In genomic region chr2:149360106-149360505, GRCh38 we compare ENCODE assay signal across 24 cellular contexts. TPM values are rescaled to one million over a fixed set of nuclear protein-coding genes. Genes with fewer than 3 reads are reported as not detected.
DNase-seq lines count a peak whose midpoint lies in the region; TF ChIP-seq lines count a peak whose summit lies in the region.
"Had no signal": no experiment of that assay in that cellular context is flagged by ENCODE, and none has a peak within 500 bp of the region (broad histone marks: within the 10 kb centered on the region; RNA-seq: fewer than 3 reads in every experiment).

No MANE protein-coding gene starts in this region.

- no peak for DNase-seq in GM23248
- peak; percentile 19 for DNase-seq in RPMI7951 (ENCODE audit: low read depth)
- DNase-seq in epithelial cell of esophagus (ENCODE audit: low read depth): peak; percentile 32
- DNase-seq in retinal pigment epithelial cell (ENCODE audit: low read depth): peak; percentile 56
- DNase-seq in activated CD4-positive, alpha-beta T cell treated with anti-CD3 and anti-CD28 coated beads, Interleukin-2, amount 50 U/mL, for 1 hour: no peak
- no peak for DNase-seq in activated naive CD4-positive, alpha-beta T cell treated with anti-CD3 and anti-CD28 coated beads for 36 hours
- DNase-seq in left ventricle myocardium inferior: no peak
- DNase-seq: activated CD4-positive, alpha-beta T cell treated with anti-CD3 and anti-CD28 coated beads, Interleukin-2, amount 10 ng/mL, durations not matched to agents 7 days and 5 days; activated CD8-positive, alpha-beta memory T cell treated with anti-CD3 and anti-CD28 coated beads, Interleukin-2, amount 50 U/mL, for 48 hours; CD4-positive, CD25-positive, alpha-beta regulatory T cell; foreskin melanocyte; NCI-H1436 treated with DMSO at 0.1 percent for 48 hours; NCI-H510A treated with DMSO at 0.1 percent for 48 hours; psoas muscle; SJCRH30; stimulated activated CD4-positive, alpha-beta T cell treated with anti-CD3 and anti-CD28 coated beads, Interleukin-2, amount 100 ng/mL, for 48 hours; stimulated activated naive B cell treated with anti-CD40 and anti-IgM and Interleukin-4, amounts not matched to agents 10 μg/mL and 1 μg/mL and 100 μg/mL, for 72 hours had no signal

- no peak overlapping the region for H3K9ac ChIP-seq in GM23248

- H3K4me2 ChIP-seq in GM23248 (ENCODE audit: unreplicated experiment): no peak overlapping the region

- no peaks in the 10 kb centered on the region; the same call in 1 of the 2 replicates for H3K4me1 ChIP-seq in GM23248 (ENCODE audit: insufficient read depth)
- no peaks in the 10 kb centered on the region for H3K4me1 ChIP-seq in left ventricle myocardium inferior
- H3K4me1 ChIP-seq: breast epithelium, psoas muscle, SJCRH30 had no signal

- TF ChIP-seq CTCF in epithelial cell of esophagus (IDR thresholded peaks at IDR 0.05; ENCODE audit: insufficient read depth, low read depth, low read length, missing control alignments) (no peak), retinal pigment epithelial cell (conservative IDR thresholded peaks at IDR 0.05; ENCODE audit: low read depth, low read length) (no peak), left ventricle myocardium inferior (IDR thresholded peaks at IDR 0.05; ENCODE audit: borderline replicate concordance) (no peak)

- no peaks in the 10 kb centered on the region for H3K27me3 ChIP-seq in GM23248 (replicated peaks; ENCODE audit: insufficient read depth)
- H3K27me3 ChIP-seq in left ventricle myocardium inferior (ENCODE audit: low read depth): no peaks in the 10 kb centered on the region
- H3K27me3 ChIP-seq: breast epithelium, neutrophil, SJCRH30 had no signal

- no peaks in the 10 kb centered on the region for H3K79me2 ChIP-seq in GM23248 (ENCODE audit: insufficient read depth)

- no peaks in the 10 kb centered on the region for H3K36me3 Mint-ChIP-seq in activated naive CD4-positive, alpha-beta T cell treated with anti-CD3 and anti-CD28 coated beads for 36 hours (ENCODE audit: low read depth)
- H3K36me3 Mint-ChIP-seq: CD4-positive, CD25-positive, alpha-beta regulatory T cell; stimulated activated naive B cell treated with anti-CD40 and anti-IgM and Interleukin-4, amounts not matched to agents 10 μg/mL and 1 μg/mL and 100 μg/mL, for 72 hours had no signal

- H3K9me3 ChIP-seq in GM23248 (ENCODE audit: low read depth) (no peaks in the 10 kb centered on the region), left ventricle myocardium inferior (replicated peaks) (no peaks in the 10 kb centered on the region)
- H3K9me3 ChIP-seq: breast epithelium, neutrophil, psoas muscle, SJCRH30 had no signal

- H3K36me3 ChIP-seq in GM23248 (ENCODE audit: low read depth) (no peaks in the 10 kb centered on the region), left ventricle myocardium inferior (no peaks in the 10 kb centered on the region)
- H3K36me3 ChIP-seq: breast epithelium, neutrophil, SJCRH30 had no signal

- in situ Hi-C loops in GM23248 (cut with MboI): no loop called here

- H3K4me3 ChIP-seq in GM23248 (no peak overlapping the region), epithelial cell of esophagus (ENCODE audit: low read length) (no peak overlapping the region), retinal pigment epithelial cell (ENCODE audit: low read length) (no peak overlapping the region), left ventricle myocardium inferior (no peak overlapping the region)
- H3K4me3 ChIP-seq: breast epithelium, coronary artery, psoas muscle, SJCRH30 had no signal

- H3K4me3 Mint-ChIP-seq in activated naive CD4-positive, alpha-beta T cell treated with anti-CD3 and anti-CD28 coated beads for 36 hours: no peak overlapping the region
- H3K4me3 Mint-ChIP-seq: activated CD4-positive, alpha-beta T cell treated with anti-CD3 and anti-CD28 coated beads, Interleukin-2, amount 10 ng/mL, durations not matched to agents 7 days and 5 days; CD4-positive, CD25-positive, alpha-beta regulatory T cell; stimulated activated naive B cell treated with anti-CD40 and anti-IgM and Interleukin-4, amounts not matched to agents 10 μg/mL and 1 μg/mL and 100 μg/mL, for 72 hours; T-helper 1 cell treated with Interleukin-12 subunit alpha and Interleukin-12 subunit beta and Interleukin-4 antibody, amounts not matched to agents 30 μg/mL and 1 μg/mL, for 36 hours had no signal

- peaks cover 6% of the 10 kb centered on the region for H3K27me3 Mint-ChIP-seq in activated naive CD4-positive, alpha-beta T cell treated with anti-CD3 and anti-CD28 coated beads for 36 hours (ENCODE audit: low read depth)

- H3K9me3 Mint-ChIP-seq in activated naive CD4-positive, alpha-beta T cell treated with anti-CD3 and anti-CD28 coated beads for 36 hours: no peaks in the 10 kb centered on the region
- H3K9me3 Mint-ChIP-seq: activated CD4-positive, alpha-beta T cell treated with anti-CD3 and anti-CD28 coated beads, Interleukin-2, amount 10 ng/mL, durations not matched to agents 7 days and 5 days; activated T-helper 2 cell treated with anti-CD3 and anti-CD28 coated beads, Interferon-gamma antibody, Interleukin-2, Interleukin-4, amounts not matched to agents 10 μg/mL and 5 μg/mL and 100 μg/mL, durations not matched to agents 14 hours and 24 hours and 36 hours; T-helper 1 cell treated with Interleukin-12 subunit alpha and Interleukin-12 subunit beta and Interleukin-4 antibody, amounts not matched to agents 30 μg/mL and 1 μg/mL, for 36 hours had no signal

- H3K27ac ChIP-seq in GM23248: no peak overlapping the region
- no peak overlapping the region for H3K27ac ChIP-seq in left ventricle myocardium inferior (replicated peaks)
- H3K27ac ChIP-seq: breast epithelium, coronary artery, HL-60, neutrophil, psoas muscle, SJCRH30 had no signal

- H3K9me2 ChIP-seq in GM23248 (ENCODE audit: insufficient read depth): no peaks in the 10 kb centered on the region

- no peaks in the 10 kb centered on the region for H4K20me1 ChIP-seq in GM23248 (ENCODE audit: insufficient read depth)

- peaks cover 9% of the 10 kb centered on the region; the same call in 1 of the 2 replicates for H3F3A ChIP-seq in GM23248 (ENCODE audit: insufficient read depth)

- intact Hi-C loops in activated naive CD4-positive, alpha-beta T cell treated with anti-CD3 and anti-CD28 coated beads for 36 hours (cut with micrococcal nuclease): no loop called here
- intact Hi-C loops in left ventricle myocardium inferior (cut with micrococcal nuclease): no loop called here

- peak overlapping the region; percentile 72 for H2AFZ ChIP-seq in GM23248

- H3K4me1 Mint-ChIP-seq in activated naive CD4-positive, alpha-beta T cell treated with anti-CD3 and anti-CD28 coated beads for 36 hours (ENCODE audit: low read depth): no peaks in the 10 kb centered on the region
- H3K4me1 Mint-ChIP-seq: activated CD4-positive, alpha-beta T cell treated with anti-CD3 and anti-CD28 coated beads, Interleukin-2, amount 10 ng/mL, durations not matched to agents 7 days and 5 days; CD4-positive, CD25-positive, alpha-beta regulatory T cell; stimulated activated naive B cell treated with anti-CD40 and anti-IgM and Interleukin-4, amounts not matched to agents 10 μg/mL and 1 μg/mL and 100 μg/mL, for 72 hours had no signal

- no peak overlapping the region for H3K27ac Mint-ChIP-seq in activated naive CD4-positive, alpha-beta T cell treated with anti-CD3 and anti-CD28 coated beads for 36 hours
- H3K27ac Mint-ChIP-seq: activated CD4-positive, alpha-beta T cell treated with anti-CD3 and anti-CD28 coated beads, Interleukin-2, amount 10 ng/mL, durations not matched to agents 7 days and 5 days; activated T-helper 2 cell treated with anti-CD3 and anti-CD28 coated beads, Interferon-gamma antibody, Interleukin-2, Interleukin-4, amounts not matched to agents 10 μg/mL and 5 μg/mL and 100 μg/mL, durations not matched to agents 14 hours and 24 hours and 36 hours; CD4-positive, CD25-positive, alpha-beta regulatory T cell; IgD-negative memory B cell; stimulated activated naive B cell treated with anti-CD40 and anti-IgM and Interleukin-4, amounts not matched to agents 10 μg/mL and 1 μg/mL and 100 μg/mL, for 72 hours; T-helper 1 cell treated with Interleukin-12 subunit alpha and Interleukin-12 subunit beta and Interleukin-4 antibody, amounts not matched to agents 30 μg/mL and 1 μg/mL, for 36 hours had no signal

- CTCF ChIA-PET in activated naive CD4-positive, alpha-beta T cell treated with anti-CD3 and anti-CD28 coated beads for 36 hours (lab: Charles Lee): interaction anchor here (1.1 kb wide), 1 partner anchor 201 kb away, joined by 3 read pairs; no protein-coding TSS in a partner anchor

- WGBS in GM23248 (ENCODE audit: low coverage in 1 of 2, low lambda C conversion rate in 2 of 2, missing lambda C conversion rate in 2 of 2), 2 experiments: 41 to 67% methylated on average over 1 of the region's 1 CpG

RNA-seq across cellular contexts. Expression of gene LYPD6, which starts 29.7 kb away (rescaled TPM):
- 3.9 TPM in 2 replicates for total RNA-seq in GM23248 (2014; rRNA removed; shearing (Covaris generic))
- polyA plus RNA-seq in GM23248 (2016; fragmentation: Nextera tagmentation; extraction: Ambion mirVana): 2.3 and 2.6 TPM in 2 replicates
- 16.1 and 19.5 TPM in 2 replicates for total RNA-seq in RPMI7951 (2014; rRNA removed; shearing (Covaris generic))
- total RNA-seq in activated naive CD4-positive, alpha-beta T cell treated with anti-CD3 and anti-CD28 coated beads for 36 hours: not detected
- total RNA-seq in left ventricle myocardium inferior: 0.08 TPM
- total RNA-seq: activated CD4-positive, alpha-beta T cell treated with anti-CD3 and anti-CD28 coated beads, Interleukin-2, amount 10 ng/mL, durations not matched to agents 7 days and 5 days; activated T-helper 2 cell treated with anti-CD3 and anti-CD28 coated beads, Interferon-gamma antibody, Interleukin-2, Interleukin-4, amounts not matched to agents 10 μg/mL and 5 μg/mL and 100 μg/mL, durations not matched to agents 14 hours and 24 hours and 36 hours; CD4-positive, CD25-positive, alpha-beta regulatory T cell had no signal
- polyA plus RNA-seq: CD4-positive, CD25-positive, alpha-beta regulatory T cell; IgD-negative memory B cell had no signal

Comparison
In these comparisons a context has a peak if more than half of its experiments do, and no peak if none do; other contexts are left out.
1. DNase-seq: peak in RPMI7951 (single experiment), epithelial cell of esophagus (single experiment) and retinal pigment epithelial cell (single experiment); none in GM23248 (single experiment), activated CD4-positive, alpha-beta T cell treated with anti-CD3 and anti-CD28 coated beads, Interleukin-2, amount 50 U/mL, for 1 hour (single experiment), activated naive CD4-positive, alpha-beta T cell treated with anti-CD3 and anti-CD28 coated beads for 36 hours (single experiment) and left ventricle myocardium inferior (single experiment).